10 cellular contexts compared by ENCODE assay signal in the genomic region with DNA sequence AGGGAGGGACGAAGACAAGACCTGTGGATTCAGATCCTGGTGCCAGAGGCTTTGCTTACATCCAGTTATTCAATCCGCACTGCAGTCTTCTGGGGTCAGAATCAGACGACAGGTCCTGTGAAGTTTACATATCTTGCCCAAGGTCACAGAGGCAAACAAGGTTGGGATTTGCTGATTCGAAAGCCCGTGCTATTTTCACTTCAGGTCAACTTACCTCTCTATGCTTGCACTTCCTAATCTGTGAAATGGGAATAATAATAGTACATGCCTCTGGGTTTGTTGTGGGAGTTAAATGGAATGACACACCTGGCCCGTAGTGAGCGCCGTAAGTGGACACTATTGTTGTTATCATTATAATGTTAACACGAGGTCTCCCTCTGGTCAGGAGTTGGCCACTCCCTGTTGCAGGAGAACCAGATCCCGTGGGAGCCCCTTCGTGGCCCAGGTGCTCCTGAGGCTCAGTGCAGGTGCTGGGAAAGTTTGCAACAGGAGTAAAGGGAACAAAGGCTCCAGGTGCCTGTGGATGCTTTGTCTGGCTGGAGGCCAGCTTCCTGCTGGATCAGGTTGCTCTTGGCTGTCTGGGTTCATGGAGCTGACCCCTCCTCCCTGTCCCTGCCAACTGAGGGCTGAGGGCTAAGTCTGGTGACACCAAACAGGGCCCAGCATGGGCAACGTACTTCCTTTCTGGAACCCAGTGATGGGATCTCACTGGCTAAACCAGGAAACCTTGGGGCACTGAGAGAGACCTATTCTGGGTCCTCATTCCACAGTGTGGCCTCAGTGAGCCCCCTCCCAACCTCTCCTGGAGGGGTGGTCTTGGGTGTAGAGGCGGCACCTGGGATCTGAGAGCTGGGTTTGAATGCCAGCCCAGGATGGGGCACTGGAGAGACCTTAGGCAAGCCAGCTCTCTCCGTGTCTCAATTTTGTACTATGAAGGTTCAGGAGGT. TPM values are rescaled to one million over a fixed set of nuclear protein-coding genes. Genes with fewer than 3 reads are reported as not detected.
DNase-seq lines count a peak whose midpoint lies in the region; ATAC-seq and TF ChIP-seq lines count a peak whose summit lies in the region.
"Had no signal": no experiment of that assay in that cellular context is flagged by ENCODE, and none has a peak within 500 bp of the region (broad histone marks: within the 10 kb centered on the region; RNA-seq: fewer than 3 reads in every experiment).

No MANE protein-coding gene starts in this region.

- H3K27ac Mint-ChIP-seq in stimulated activated memory B cell treated with anti-CD40 and anti-IgM and Interleukin-4, amounts not matched to agents 10 μg/mL and 1 μg/mL and 100 μg/mL, for 72 hours, result peak overlapping the region; percentile 73
- no peak overlapping the region for H3K27ac Mint-ChIP-seq in activated T-cell treated with anti-CD3 and anti-CD28 coated beads, Interleukin-2, amount 50 U/mL, for 24 hours

- TF ChIP-seq POLR2A in esophagus squamous epithelium (IDR thresholded peaks at IDR 0.05), result no peak

- peak; percentile 59 for DNase-seq in NCI-H748 treated with DMSO at 0.1 percent for 48 hours (lab: John Stamatoyannopoulos, UW)
- no peak for DNase-seq in esophagus squamous epithelium (lab: John Stamatoyannopoulos, UW)
- no peak for DNase-seq in activated CD4-positive, alpha-beta T cell treated with anti-CD3 and anti-CD28 coated beads for 48 hours
- no peak for DNase-seq in activated T-cell treated with anti-CD3 and anti-CD28 coated beads, Interleukin-2, amount 50 U/mL, for 24 hours
- DNase-seq: EL, Right ventricle myocardium superior had no signal

- TF ChIP-seq CTCF in esophagus squamous epithelium (IDR thresholded peaks at IDR 0.05), result no peak

- TF ChIP-seq EP300 in Ishikawa (IDR thresholded peaks at IDR 0.05; ENCODE audit: borderline replicate concordance), result peak; percentile 97

- H3K27me3 ChIP-seq in esophagus squamous epithelium, result no peaks in the 10 kb centered on the region

- H3K4me3 ChIP-seq in esophagus squamous epithelium, result no peak overlapping the region

- H3K4me3 Mint-ChIP-seq in stimulated activated memory B cell treated with anti-CD40 and anti-IgM and Interleukin-4, amounts not matched to agents 10 μg/mL and 1 μg/mL and 100 μg/mL, for 72 hours, result no peak overlapping the region
- no peak overlapping the region for H3K4me3 Mint-ChIP-seq in activated T-cell treated with anti-CD3 and anti-CD28 coated beads, Interleukin-2, amount 50 U/mL, for 24 hours

- H3K9me3 Mint-ChIP-seq in stimulated activated memory B cell treated with anti-CD40 and anti-IgM and Interleukin-4, amounts not matched to agents 10 μg/mL and 1 μg/mL and 100 μg/mL, for 72 hours, result no peaks in the 10 kb centered on the region
- no peaks in the 10 kb centered on the region for H3K9me3 Mint-ChIP-seq in activated T-cell treated with anti-CD3 and anti-CD28 coated beads, Interleukin-2, amount 50 U/mL, for 24 hours

- ATAC-seq in stimulated activated memory B cell treated with anti-CD40 and anti-IgM and Interleukin-4, amounts not matched to agents 10 μg/mL and 1 μg/mL and 100 μg/mL, for 72 hours, result no peak
- ATAC-seq in HG03196 (IDR thresholded peaks at IDR 0.05; ENCODE audit: unreplicated experiment), result no peak
- no peak for ATAC-seq in HG03175 (IDR thresholded peaks at IDR 0.05; ENCODE audit: unreplicated experiment)

- 43 to 61% methylated on average over 12 to 13 of the region's 14 CpGs for whole genome bisulfite sequencing in esophagus squamous epithelium, 2 donors

- no peaks in the 10 kb centered on the region for H3K36me3 ChIP-seq in esophagus squamous epithelium

- H3K9me3 ChIP-seq in esophagus squamous epithelium, result no peaks in the 10 kb centered on the region

- peaks cover 55% of the 10 kb centered on the region for H3K4me1 Mint-ChIP-seq in stimulated activated memory B cell treated with anti-CD40 and anti-IgM and Interleukin-4, amounts not matched to agents 10 μg/mL and 1 μg/mL and 100 μg/mL, for 72 hours
- H3K4me1 Mint-ChIP-seq in activated T-cell treated with anti-CD3 and anti-CD28 coated beads, Interleukin-2, amount 50 U/mL, for 24 hours (ENCODE audit: low read depth), result peaks cover 20% of the 10 kb centered on the region

- peak overlapping the region; percentile 82 to 93 (median 87) for H3K27ac ChIP-seq in esophagus squamous epithelium

- H3K4me1 ChIP-seq in esophagus squamous epithelium, result peaks cover 41 to 90% (median 60%) of the 10 kb centered on the region in 3 donors

- intact Hi-C loops in esophagus squamous epithelium (cut with DNase I), result no loop called here

- no peak for TF ChIP-seq RAD21 in Ishikawa (IDR thresholded peaks at IDR 0.05; ENCODE audit: low read depth)

- H3K36me3 Mint-ChIP-seq in stimulated activated memory B cell treated with anti-CD40 and anti-IgM and Interleukin-4, amounts not matched to agents 10 μg/mL and 1 μg/mL and 100 μg/mL, for 72 hours, result no peaks in the 10 kb centered on the region
- no peaks in the 10 kb centered on the region for H3K36me3 Mint-ChIP-seq in activated T-cell treated with anti-CD3 and anti-CD28 coated beads, Interleukin-2, amount 50 U/mL, for 24 hours (ENCODE audit: low read depth)

- H3K27me3 Mint-ChIP-seq in stimulated activated memory B cell treated with anti-CD40 and anti-IgM and Interleukin-4, amounts not matched to agents 10 μg/mL and 1 μg/mL and 100 μg/mL, for 72 hours, result no peaks in the 10 kb centered on the region
- H3K27me3 Mint-ChIP-seq in activated T-cell treated with anti-CD3 and anti-CD28 coated beads, Interleukin-2, amount 50 U/mL, for 24 hours, result peaks cover 7% of the 10 kb centered on the region

TF ChIP-seq in Ishikawa, 13 proteins besides CTCF, POLR2A, EP300 and RAD21:
- TF ChIP-seq FOXM1 (IDR thresholded peaks at IDR 0.05; ENCODE audit: borderline replicate concordance, low read depth) (peak; percentile 91), TEAD4 (IDR thresholded peaks at IDR 0.05) (peak; percentile 68), CEBPB (IDR thresholded peaks at IDR 0.05) (0 out of 2 replicates have a peak, but pooled peaks have one; percentile 33), EGR1 (IDR thresholded peaks at IDR 0.05) (no peak), ZBTB7A (IDR thresholded peaks at IDR 0.05; ENCODE audit: low read depth) (no peak), TAF1 (IDR thresholded peaks at IDR 0.05; ENCODE audit: low read depth) (peak; percentile 37; the same call in 1 of the 2 replicates), NFIC (IDR thresholded peaks at IDR 0.05) (peak; percentile 98), TCF12 (IDR thresholded peaks at IDR 0.05; ENCODE audit: low read depth) (peak; percentile 99), YY1 (IDR thresholded peaks at IDR 0.05; ENCODE audit: low read depth) (peak; percentile 53; the same call in 1 of the 2 replicates), CREB1 (IDR thresholded peaks at IDR 0.05; ENCODE audit: low read depth) (no peak)
- TF ChIP-seq, protein P1, sequence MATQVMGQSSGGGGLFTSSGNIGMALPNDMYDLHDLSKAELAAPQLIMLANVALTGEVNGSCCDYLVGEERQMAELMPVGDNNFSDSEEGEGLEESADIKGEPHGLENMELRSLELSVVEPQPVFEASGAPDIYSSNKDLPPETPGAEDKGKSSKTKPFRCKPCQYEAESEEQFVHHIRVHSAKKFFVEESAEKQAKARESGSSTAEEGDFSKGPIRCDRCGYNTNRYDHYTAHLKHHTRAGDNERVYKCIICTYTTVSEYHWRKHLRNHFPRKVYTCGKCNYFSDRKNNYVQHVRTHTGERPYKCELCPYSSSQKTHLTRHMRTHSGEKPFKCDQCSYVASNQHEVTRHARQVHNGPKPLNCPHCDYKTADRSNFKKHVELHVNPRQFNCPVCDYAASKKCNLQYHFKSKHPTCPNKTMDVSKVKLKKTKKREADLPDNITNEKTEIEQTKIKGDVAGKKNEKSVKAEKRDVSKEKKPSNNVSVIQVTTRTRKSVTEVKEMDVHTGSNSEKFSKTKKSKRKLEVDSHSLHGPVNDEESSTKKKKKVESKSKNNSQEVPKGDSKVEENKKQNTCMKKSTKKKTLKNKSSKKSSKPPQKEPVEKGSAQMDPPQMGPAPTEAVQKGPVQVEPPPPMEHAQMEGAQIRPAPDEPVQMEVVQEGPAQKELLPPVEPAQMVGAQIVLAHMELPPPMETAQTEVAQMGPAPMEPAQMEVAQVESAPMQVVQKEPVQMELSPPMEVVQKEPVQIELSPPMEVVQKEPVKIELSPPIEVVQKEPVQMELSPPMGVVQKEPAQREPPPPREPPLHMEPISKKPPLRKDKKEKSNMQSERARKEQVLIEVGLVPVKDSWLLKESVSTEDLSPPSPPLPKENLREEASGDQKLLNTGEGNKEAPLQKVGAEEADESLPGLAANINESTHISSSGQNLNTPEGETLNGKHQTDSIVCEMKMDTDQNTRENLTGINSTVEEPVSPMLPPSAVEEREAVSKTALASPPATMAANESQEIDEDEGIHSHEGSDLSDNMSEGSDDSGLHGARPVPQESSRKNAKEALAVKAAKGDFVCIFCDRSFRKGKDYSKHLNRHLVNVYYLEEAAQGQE (IDR thresholded peaks at IDR 0.05; ENCODE audit: low read depth), result no peak
- TF ChIP-seq, protein P2, sequence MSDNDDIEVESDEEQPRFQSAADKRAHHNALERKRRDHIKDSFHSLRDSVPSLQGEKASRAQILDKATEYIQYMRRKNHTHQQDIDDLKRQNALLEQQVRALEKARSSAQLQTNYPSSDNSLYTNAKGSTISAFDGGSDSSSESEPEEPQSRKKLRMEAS (IDR thresholded peaks at IDR 0.05), result peak; percentile 67
- TF ChIP-seq, protein P3, sequence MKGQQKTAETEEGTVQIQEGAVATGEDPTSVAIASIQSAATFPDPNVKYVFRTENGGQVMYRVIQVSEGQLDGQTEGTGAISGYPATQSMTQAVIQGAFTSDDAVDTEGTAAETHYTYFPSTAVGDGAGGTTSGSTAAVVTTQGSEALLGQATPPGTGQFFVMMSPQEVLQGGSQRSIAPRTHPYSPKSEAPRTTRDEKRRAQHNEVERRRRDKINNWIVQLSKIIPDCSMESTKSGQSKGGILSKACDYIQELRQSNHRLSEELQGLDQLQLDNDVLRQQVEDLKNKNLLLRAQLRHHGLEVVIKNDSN (IDR thresholded peaks at IDR 0.05), result peak; percentile 40; the same call in 1 of the 2 replicates

RNA-seq across cellular contexts. Expression of a gene that starts 40.1 kb away (rescaled TPM):
- 100 to 1,000 TPM in 3 of 4 donors, 10 to 100 TPM in 1; 87.9 to 209 (median 136) TPM for total RNA-seq in esophagus squamous epithelium

RNA-seq across cellular contexts. Expression of a gene that starts 58.8 kb away (rescaled TPM):
- 100 to 1,000 TPM in 2 of 4 donors, 10 to 100 TPM in 2; 60.7 to 155 (median 103) TPM for total RNA-seq in esophagus squamous epithelium
